In genomic region chr3:72100062-72100511, GRCh38 we compare ENCODE assay signal across 8 cellular contexts.
A peak's percentile ranks its signal among the peaks of the same experiment; 100 is the strongest.
DNase-seq lines count a peak whose midpoint lies in the region; ATAC-seq and TF ChIP-seq lines count a peak whose summit lies in the region.

No MANE protein-coding gene starts in this region.

- peaks cover 16% of the 10 kb centered on the region for H3K27me3 Mint-ChIP-seq in T-helper 2 cell treated with Interferon-gamma antibody and Interleukin-4, amounts not matched to agents 5 μg/mL and 100 μg/mL, for 36 hours (ENCODE audit: low read depth)

- H3K27me3 ChIP-seq in subcutaneous abdominal adipose tissue (ENCODE audit: control insufficient read depth in 5 of 5, insufficient read depth in 4 of 5, low read length in 5 of 5): peaks cover 0 to 2% (median 0%) of the 10 kb centered on the region in 5 donors

- TF ChIP-seq POLR2A in GM18505 (IDR thresholded peaks at IDR 0.05; ENCODE audit: borderline replicate concordance, extremely low read depth, insufficient read depth, insufficient read length): no peak

- H3K36me3 Mint-ChIP-seq in T-helper 2 cell treated with Interferon-gamma antibody and Interleukin-4, amounts not matched to agents 5 μg/mL and 100 μg/mL, for 36 hours (ENCODE audit: low read depth): no peaks in the 10 kb centered on the region

- ATAC-seq in GM18505 (IDR thresholded peaks at IDR 0.05; ENCODE audit: unreplicated experiment) (no peak), HG03095 (IDR thresholded peaks at IDR 0.05; ENCODE audit: unreplicated experiment) (no peak), HG03469 (IDR thresholded peaks at IDR 0.05; ENCODE audit: unreplicated experiment) (no peak)

- peak overlapping the region; percentile 82 for H3K4me3 Mint-ChIP-seq in T-helper 2 cell treated with Interferon-gamma antibody and Interleukin-4, amounts not matched to agents 5 μg/mL and 100 μg/mL, for 36 hours

- no peak overlapping the region for H3K9ac ChIP-seq in SK-N-MC (ENCODE audit: insufficient read length)
- peak overlapping the region in 2 of 5 donors; percentile 54 to 60 for H3K9ac ChIP-seq in subcutaneous abdominal adipose tissue (ENCODE audit: low read length in 5 of 5)

- H3K9me3 ChIP-seq in SK-N-MC (ENCODE audit: low read depth, low read length): no peaks in the 10 kb centered on the region
- H3K9me3 ChIP-seq in subcutaneous abdominal adipose tissue (ENCODE audit: control insufficient read depth in 5 of 5, low read length in 5 of 5): peaks cover 0 to 3% (median 0%) of the 10 kb centered on the region in 5 donors

- DNase-seq in T-helper 2 cell treated with Interferon-gamma antibody and Interleukin-4, amounts not matched to agents 5 μg/mL and 100 μg/mL, for 36 hours (ENCODE audit: low spot score): no peak
- DNase-seq in T-helper 2 cell (no peak), SK-N-MC (ENCODE audit: low read depth, low spot score) (no peak)

- H3K27ac ChIP-seq in SK-N-MC (no peak overlapping the region), subcutaneous abdominal adipose tissue (ENCODE audit: low read depth, low read length) (no peak overlapping the region)

- H3K36me3 ChIP-seq in SK-N-MC (ENCODE audit: insufficient read depth, low read length) (no peaks in the 10 kb centered on the region), subcutaneous abdominal adipose tissue (ENCODE audit: control insufficient read depth in 5 of 5, insufficient read depth in 5 of 5, low read length in 5 of 5) (no peaks in the 10 kb centered on the region)

- H3K4me3 ChIP-seq in SK-N-MC: peak overlapping the region; percentile 66
- peak overlapping the region; percentile 39 for H3K4me3 ChIP-seq in iPS-11a (ENCODE audit: low read depth, low read length)
- peak overlapping the region in 3 of 5 donors; percentile 13 to 55 (median 25) for H3K4me3 ChIP-seq in subcutaneous abdominal adipose tissue (ENCODE audit: low read depth in 1 of 5, low read length in 5 of 5)

- H3K27ac Mint-ChIP-seq in T-helper 2 cell treated with Interferon-gamma antibody and Interleukin-4, amounts not matched to agents 5 μg/mL and 100 μg/mL, for 36 hours: peak overlapping the region; percentile 82

- peaks cover 28% of the 10 kb centered on the region for H3K4me1 Mint-ChIP-seq in T-helper 2 cell treated with Interferon-gamma antibody and Interleukin-4, amounts not matched to agents 5 μg/mL and 100 μg/mL, for 36 hours (ENCODE audit: low read depth)

- peaks cover 5 to 36% (median 13%) of the 10 kb centered on the region in 5 donors for H3K4me1 ChIP-seq in subcutaneous abdominal adipose tissue (ENCODE audit: control insufficient read depth in 5 of 5, insufficient read depth in 5 of 5, low read length in 5 of 5)

- H3K9me3 Mint-ChIP-seq in T-helper 2 cell treated with Interferon-gamma antibody and Interleukin-4, amounts not matched to agents 5 μg/mL and 100 μg/mL, for 36 hours: no peaks in the 10 kb centered on the region
